1 cellular context compared by ENCODE assay signal in genomic region chr14:45838597-45838996, GRCh38.
TF ChIP-seq lines count a peak whose summit lies in the region.

No MANE protein-coding gene starts in this region.

TF ChIP-seq in IMR-90, 13 proteins besides CTCF, POLR2A, EP300 and RAD21:
- TF ChIP-seq, protein P1, sequence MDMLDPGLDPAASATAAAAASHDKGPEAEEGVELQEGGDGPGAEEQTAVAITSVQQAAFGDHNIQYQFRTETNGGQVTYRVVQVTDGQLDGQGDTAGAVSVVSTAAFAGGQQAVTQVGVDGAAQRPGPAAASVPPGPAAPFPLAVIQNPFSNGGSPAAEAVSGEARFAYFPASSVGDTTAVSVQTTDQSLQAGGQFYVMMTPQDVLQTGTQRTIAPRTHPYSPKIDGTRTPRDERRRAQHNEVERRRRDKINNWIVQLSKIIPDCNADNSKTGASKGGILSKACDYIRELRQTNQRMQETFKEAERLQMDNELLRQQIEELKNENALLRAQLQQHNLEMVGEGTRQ (IDR thresholded peaks at IDR 0.05; ENCODE audit: low read depth, low read length), result no peak
- no peak for TF ChIP-seq MAZ (IDR thresholded peaks at IDR 0.05; ENCODE audit: borderline replicate concordance, low read depth, low read length)
- TF ChIP-seq, protein P2, sequence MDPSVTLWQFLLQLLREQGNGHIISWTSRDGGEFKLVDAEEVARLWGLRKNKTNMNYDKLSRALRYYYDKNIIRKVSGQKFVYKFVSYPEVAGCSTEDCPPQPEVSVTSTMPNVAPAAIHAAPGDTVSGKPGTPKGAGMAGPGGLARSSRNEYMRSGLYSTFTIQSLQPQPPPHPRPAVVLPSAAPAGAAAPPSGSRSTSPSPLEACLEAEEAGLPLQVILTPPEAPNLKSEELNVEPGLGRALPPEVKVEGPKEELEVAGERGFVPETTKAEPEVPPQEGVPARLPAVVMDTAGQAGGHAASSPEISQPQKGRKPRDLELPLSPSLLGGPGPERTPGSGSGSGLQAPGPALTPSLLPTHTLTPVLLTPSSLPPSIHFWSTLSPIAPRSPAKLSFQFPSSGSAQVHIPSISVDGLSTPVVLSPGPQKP (IDR thresholded peaks at IDR 0.05; ENCODE audit: borderline replicate concordance, low read depth, low read length), result no peak
- no peak for TF ChIP-seq BHLHE40 (IDR thresholded peaks at IDR 0.05; ENCODE audit: low read depth, low read length)
- TF ChIP-seq MAFK (IDR thresholded peaks at IDR 0.05; ENCODE audit: low read depth, low read length), result no peak
- no peak for TF ChIP-seq FOS (IDR thresholded peaks at IDR 0.05; ENCODE audit: low read depth, low read length)
- TF ChIP-seq RCOR1 (IDR thresholded peaks at IDR 0.05; ENCODE audit: insufficient replicate concordance, low read length), result no peak
- no peak for TF ChIP-seq MXI1 (IDR thresholded peaks at IDR 0.05; ENCODE audit: borderline replicate concordance, low read depth, low read length)
- no peak for TF ChIP-seq CHD1 (IDR thresholded peaks at IDR 0.05; ENCODE audit: low read depth, low read length)
- no peak for TF ChIP-seq CEBPB (IDR thresholded peaks at IDR 0.05; ENCODE audit: low read depth, low read length)
- TF ChIP-seq NFE2L2 (IDR thresholded peaks at IDR 0.05; ENCODE audit: low read depth, low read length), result no peak
- TF ChIP-seq RFX5 (IDR thresholded peaks at IDR 0.05; ENCODE audit: low read depth, low read length), result no peak
- TF ChIP-seq SMC3 (IDR thresholded peaks at IDR 0.05; ENCODE audit: low read depth, low read length), result no peak
TF ChIP-seq in IMR-90: peak in this region for 0.
